1 cellular context compared by ENCODE assay signal in genomic region chr3:9013782-9014181, GRCh38.
TF ChIP-seq lines count a peak whose summit lies in the region.

No MANE protein-coding gene starts in this region.

TF ChIP-seq in GM12878, 131 proteins besides CTCF, POLR2A, EP300 and RAD21:
- TF ChIP-seq MEF2A (IDR thresholded peaks at IDR 0.05; ENCODE audit: insufficient read depth, low read depth, low read length) (no peak), MTA2 (IDR thresholded peaks at IDR 0.05; ENCODE audit: low read depth) (no peak), REST (IDR thresholded peaks at IDR 0.05; ENCODE audit: low read depth, low read length) (no peak)
